ENCODE assay signal across 1 cellular context in genomic region chr2:131152065-131152464, GRCh38.
TF ChIP-seq lines count a peak whose summit lies in the region.

No MANE protein-coding gene starts in this region.

TF ChIP-seq in H1, 55 proteins besides CTCF, POLR2A, EP300 and RAD21:
- TF ChIP-seq MAFK (IDR thresholded peaks at IDR 0.05; ENCODE audit: low read depth, low read length) (peak; percentile 26; the same call in 1 of the 2 replicates), SRF (IDR thresholded peaks at IDR 0.05; ENCODE audit: low read depth, low read length) (no peak)
